Comparison of ENCODE assay signal across 28 cellular contexts in genomic region chr21:45423968-45424853, GRCh38. TPM values are rescaled to one million over a fixed set of nuclear protein-coding genes. Genes with fewer than 3 reads are reported as not detected.
DNase-seq lines count a peak whose midpoint lies in the region; ATAC-seq, FAIRE-seq and TF ChIP-seq lines count a peak whose summit lies in the region.
"Had no signal": no experiment of that assay in that cellular context is flagged by ENCODE, and none has a peak within 500 bp of the region (broad histone marks: within the 10 kb centered on the region; RNA-seq: fewer than 3 reads in every experiment).

No MANE protein-coding gene starts in this region.

- H2BK12ac ChIP-seq in H9 (ENCODE audit: insufficient read length, low read depth, low read length) (no peak overlapping the region), neuronal stem cell (ENCODE audit: low read length) (no peak overlapping the region)

- H4K5ac ChIP-seq in H9 (ENCODE audit: insufficient read length, low read depth, low read length), result no peak overlapping the region

- H4K8ac ChIP-seq in H9 (replicated peaks; ENCODE audit: insufficient read length, low read depth, low read length), result no peak overlapping the region
- H4K8ac ChIP-seq in neuronal stem cell (ENCODE audit: low read depth, low read length), result no peak overlapping the region

- H2AK5ac ChIP-seq in H9 (ENCODE audit: insufficient read length, low read length) (no peak overlapping the region), neuronal stem cell (ENCODE audit: low read depth, low read length) (peak overlapping the region; percentile 42)

- no peak overlapping the region for H3K4me3 Mint-ChIP-seq in H9
- H3K4me3 Mint-ChIP-seq: activated naive CD8-positive, alpha-beta T cell; activated T-cell treated with anti-CD3 and anti-CD28 coated beads, Interleukin-2, amount 50 U/mL, for 24 hours; CD4-positive, alpha-beta T cell; effector memory CD8-positive, alpha-beta T cell; nephron progenitor cell had no signal

- no peak overlapping the region for H2AFZ ChIP-seq in H9 (ENCODE audit: low read length)
- H2AFZ ChIP-seq in neuronal stem cell (ENCODE audit: low read length), result no peak overlapping the region
- no peak overlapping the region for H2AFZ ChIP-seq in OCI-LY7 (ENCODE audit: low read length)

- no peak overlapping the region for H3T11ph ChIP-seq in H9 (ENCODE audit: low read length)

- peaks cover 0 to 20% (median 13%) of the 10 kb centered on the region in 3 experiments; a peak in 5 of 7 replicates for H3K36me3 Mint-ChIP-seq in H9 (ENCODE audit: insufficient read depth in 1 of 3, low read depth in 3 of 3)
- H3K36me3 Mint-ChIP-seq: activated naive CD8-positive, alpha-beta T cell had no signal

- H3K18ac ChIP-seq in H9 (ENCODE audit: insufficient read length, low read depth, low read length) (no peak overlapping the region), neuronal stem cell (ENCODE audit: low read length) (peak overlapping the region; percentile 83)

- intact Hi-C loops in left ventricle myocardium superior (cut with micrococcal nuclease) (no loop called here), OCI-LY7 (cut with micrococcal nuclease; ENCODE audit: unreplicated experiment) (no loop called here)

- no peak overlapping the region for H3K4ac ChIP-seq in H9 (ENCODE audit: low read depth, low read length)
- H3K4ac ChIP-seq in neuronal stem cell (ENCODE audit: low read length), result no peak overlapping the region

- ATAC-seq in left ventricle myocardium superior (no peak), HG02610 (IDR thresholded peaks at IDR 0.05; ENCODE audit: unreplicated experiment) (no peak)
- ATAC-seq: effector memory CD8-positive, alpha-beta T cell had no signal

- no peaks in the 10 kb centered on the region for H3K23me2 ChIP-seq in H9 (ENCODE audit: insufficient read length, low read depth, low read length, poor library complexity, severe bottlenecking)

- no peak for FAIRE-seq in HTR-8/SVneo (lab: Jason Lieb, UNC)

- H3K9me3 Mint-ChIP-seq in H9, result no peaks in the 10 kb centered on the region
- H3K9me3 Mint-ChIP-seq: activated T-cell treated with anti-CD3 and anti-CD28 coated beads, Interleukin-2, amount 50 U/mL, for 24 hours; CD4-positive, alpha-beta T cell; effector memory CD8-positive, alpha-beta T cell; nephron progenitor cell had no signal

- H3K27me3 ChIP-seq in H9 (ENCODE audit: insufficient read depth, low read length) (no peaks in the 10 kb centered on the region), SJCRH30 (no peaks in the 10 kb centered on the region), neuronal stem cell (ENCODE audit: control insufficient read depth in 3 of 3, insufficient read depth in 3 of 3, low read depth in 1 of 3, low read length in 3 of 3) (peaks cover 0 to 14% (median 0%) of the 10 kb centered on the region in 3 experiments)
- H3K27me3 ChIP-seq: colonic mucosa, ovary, transverse colon had no signal

- H3K9ac ChIP-seq in H9 (ENCODE audit: extremely low read depth, insufficient read length, low read length) (no peak overlapping the region), neuronal stem cell (ENCODE audit: low read depth, low read length, poor library complexity) (peak overlapping the region; percentile 12)

- H3K56ac ChIP-seq in H9 (ENCODE audit: insufficient read length, low read depth, low read length), result no peak overlapping the region

- no TSS peak for BruUV-seq in OCI-LY7 (replicated peaks; lab: Mats Ljungman, UMichigan)

- H2BK20ac ChIP-seq in H9 (ENCODE audit: low read depth, low read length, poor library complexity, severe bottlenecking), result no peak overlapping the region

- H2BK5ac ChIP-seq in H9 (ENCODE audit: insufficient read length, low read length) (no peak overlapping the region), neuronal stem cell (ENCODE audit: low read length) (no peak overlapping the region)

- no peaks in the 10 kb centered on the region for H3K27me3 Mint-ChIP-seq in H9 (ENCODE audit: low read depth)
- H3K27me3 Mint-ChIP-seq: activated naive CD8-positive, alpha-beta T cell; activated T-cell treated with anti-CD3 and anti-CD28 coated beads, Interleukin-2, amount 50 U/mL, for 24 hours had no signal

- peaks cover 58% of the 10 kb centered on the region; the same call in 1 of the 2 replicates for H3K79me2 ChIP-seq in H9 (ENCODE audit: insufficient read depth, low read length)
- H3K79me2 ChIP-seq in OCI-LY7 (ENCODE audit: insufficient read depth, low read depth, low read length), result no peaks in the 10 kb centered on the region

- POLR2A ChIA-PET in OCI-LY7 (lab: Charles Lee), result no interaction called here

- H3K4me1 ChIP-seq in H9 (ENCODE audit: insufficient read depth, low read length) (peaks cover 3% of the 10 kb centered on the region; the same call in 1 of the 2 replicates), SJCRH30 (peaks cover 32% of the 10 kb centered on the region), neuronal stem cell (ENCODE audit: control insufficient read depth in 2 of 2, insufficient read depth in 1 of 2, low read depth in 1 of 2, low read length in 2 of 2) (peaks cover 9 to 25% of the 10 kb centered on the region in 2 donors), OCI-LY7 (ENCODE audit: insufficient read depth, low read length, poor library complexity, severe bottlenecking) (no peaks in the 10 kb centered on the region)
- H3K4me1 ChIP-seq: colonic mucosa had no signal

- H3K4me2 ChIP-seq in H9 (ENCODE audit: insufficient read depth, insufficient read length, low read length) (no peak overlapping the region), neuronal stem cell (ENCODE audit: insufficient read depth, low read length, poor library complexity, severe bottlenecking) (no peak overlapping the region), OCI-LY7 (ENCODE audit: low read length) (no peak overlapping the region)

- H3K23ac ChIP-seq in H9 (ENCODE audit: insufficient read length, low read depth, low read length) (no peak overlapping the region), neuronal stem cell (ENCODE audit: low read depth, low read length, poor library complexity) (no peak overlapping the region)

- H3K36me3 ChIP-seq in SJCRH30 (no peaks in the 10 kb centered on the region), neuronal stem cell (replicated peaks in 1 of 2; ENCODE audit: control insufficient read depth in 2 of 2, insufficient read depth in 2 of 2, low read length in 2 of 2) (peaks cover 0 to 4% of the 10 kb centered on the region in 2 donors), OCI-LY7 (ENCODE audit: insufficient read depth, low read length) (no peaks in the 10 kb centered on the region)
- H3K36me3 ChIP-seq: colonic mucosa, ovary, transverse colon had no signal

- no peaks in the 10 kb centered on the region for H3K9me2 ChIP-seq in OCI-LY7 (ENCODE audit: insufficient read depth, low read length)

- H3K4me1 Mint-ChIP-seq in H9, result peaks cover 24 to 33% of the 10 kb centered on the region in 2 experiments

- H3K9me3 ChIP-seq in H9 (ENCODE audit: control insufficient read depth, low read depth, low read length) (no peaks in the 10 kb centered on the region), SJCRH30 (replicated peaks) (no peaks in the 10 kb centered on the region), neuronal stem cell (replicated peaks in 1 of 2; ENCODE audit: control insufficient read depth in 2 of 2, insufficient read depth in 1 of 2, low read depth in 1 of 2, low read length in 2 of 2) (peaks cover 0 to 2% of the 10 kb centered on the region in 2 donors), OCI-LY7 (ENCODE audit: low read length) (no peaks in the 10 kb centered on the region)
- H3K9me3 ChIP-seq: colonic mucosa, ovary, transverse colon had no signal

- no peak overlapping the region for H3K27ac ChIP-seq in H9 (ENCODE audit: insufficient read length, low read depth, low read length)
- peak overlapping the region; percentile 82 for H3K27ac ChIP-seq in SJCRH30
- H3K27ac ChIP-seq in neuronal stem cell (replicated peaks; ENCODE audit: low read length), result no peak overlapping the region
- H3K27ac ChIP-seq in OCI-LY7 (ENCODE audit: low read depth, low read length, poor library complexity, severe bottlenecking), result no peak overlapping the region
- H3K27ac ChIP-seq: colonic mucosa, ovary, transverse colon had no signal

- peak overlapping the region; percentile 45; the same call in 1 of the 2 replicates for H3K14ac ChIP-seq in H9 (ENCODE audit: insufficient read depth, low read length)
- H3K14ac ChIP-seq in neuronal stem cell (ENCODE audit: low read length), result no peak overlapping the region

- H3K79me1 ChIP-seq in H9 (ENCODE audit: insufficient read depth, low read depth, low read length, poor library complexity, severe bottlenecking) (peaks cover 5% of the 10 kb centered on the region), neuronal stem cell (ENCODE audit: low read depth, low read length) (peaks cover 34% of the 10 kb centered on the region)

- H4K20me1 ChIP-seq in H9 (ENCODE audit: control insufficient read depth, insufficient read depth, insufficient read length), result no peaks in the 10 kb centered on the region
- H4K20me1 ChIP-seq in OCI-LY7 (ENCODE audit: insufficient read depth, low read length), result no peaks in the 10 kb centered on the region

- H2BK15ac ChIP-seq in H9 (ENCODE audit: low read depth, low read length) (no peak overlapping the region), neuronal stem cell (ENCODE audit: low read length) (no peak overlapping the region)

- no peak overlapping the region for H2BK120ac ChIP-seq in H9 (ENCODE audit: low read depth, low read length, poor library complexity, severe bottlenecking)
- H2BK120ac ChIP-seq in neuronal stem cell (ENCODE audit: low read depth, low read length), result no peak overlapping the region

- TF ChIP-seq CTCF in H9 (conservative IDR thresholded peaks at IDR 0.05) (no peak), OCI-LY7 (conservative IDR thresholded peaks at IDR 0.05; ENCODE audit: low read length) (no peak)

- WGBS in H9 (ENCODE audit: extremely low coverage, insufficient read length, low lambda C conversion rate), result no CpG with 5 or more reads among the region's 32 CpGs
- no CpG with 5 or more reads among the region's 32 CpGs for WGBS in neuronal stem cell (ENCODE audit: extremely low coverage in 2 of 2, insufficient read length in 2 of 2, insufficient replicate concordance in 1 of 2), 2 donors

- H3K27ac Mint-ChIP-seq in H9, result no peak overlapping the region; a peak in 1 of 7 replicates
- H3K27ac Mint-ChIP-seq: activated naive CD8-positive, alpha-beta T cell; activated T-cell treated with anti-CD3 and anti-CD28 coated beads, Interleukin-2, amount 50 U/mL, for 24 hours; CD4-positive, alpha-beta T cell; effector memory CD8-positive, alpha-beta T cell; nephron progenitor cell had no signal

- H3K4me3 ChIP-seq in SJCRH30 (no peak overlapping the region), neuronal stem cell (ENCODE audit: low read length in 2 of 2) (no peak overlapping the region), OCI-LY7 (ENCODE audit: low read depth, low read length, poor library complexity, severe bottlenecking) (no peak overlapping the region)
- H3K4me3 ChIP-seq: colonic mucosa, lung, ovary, transverse colon had no signal

- H4K91ac ChIP-seq in H9 (ENCODE audit: insufficient read length, low read depth, low read length) (no peak overlapping the region), neuronal stem cell (ENCODE audit: low read depth, low read length, poor library complexity) (no peak overlapping the region)

- CTCF ChIA-PET in OCI-LY7 (lab: Charles Lee; ENCODE audit: unreplicated experiment), result no interaction called here

- DNase-seq in H9 (no peak), SJCRH30 (no peak), left ventricle myocardium superior (peak; percentile 31), neuronal stem cell (ENCODE audit: low spot score) (no peak), HTR-8/SVneo (ENCODE audit: insufficient read length, low spot score) (no peak), activated T-cell treated with anti-CD3 and anti-CD28 coated beads for 4 hours (no peak), OCI-LY7 (ENCODE audit: low spot score) (no peak)
- DNase-seq: activated CD4-positive, alpha-beta T cell treated with anti-CD3 and anti-CD28 coated beads, Interleukin-2, amount 50 U/mL, for 1 hour; activated CD4-positive, CD25-positive, alpha-beta regulatory T cell; activated effector memory CD4-positive, alpha-beta T cell treated with anti-CD3 and anti-CD28 coated beads, Interleukin-2, amount 50 U/mL, for 16 hours; activated T-cell treated with anti-CD3 and anti-CD28 coated beads, Interleukin-2, amount 50 U/mL, for 24 hours; anterior cingulate cortex; CD4-positive, alpha-beta T cell; colonic mucosa; effector memory CD8-positive, alpha-beta T cell; glutamatergic neuron; islet precursor cell; MM.1S; NCI-H2081; NCI-H345; NCI-H774; nephron progenitor cell; T-helper 1 cell; transverse colon had no signal

RNA-seq across cellular contexts. Expression of gene COL18A1, which starts 19.2 kb away (rescaled TPM):
- total RNA-seq in H9 (2021) (232 and 234 TPM in 2 replicates), left ventricle myocardium superior (52.4 TPM), OCI-LY7 (2022) (0.18 and 0.23 TPM in 2 replicates)
- 18.5 and 19.5 TPM in 2 replicates for total RNA-seq in SJCRH30 (2014; rRNA removed; shearing (Covaris generic))
- 42.5 TPM for polyA plus RNA-seq in neuronal stem cell (2013, experiment 1 of 2)
- 42.1 TPM for polyA plus RNA-seq in neuronal stem cell (2013, experiment 2 of 2)
- 4.9 and 7.4 TPM in 2 replicates for total RNA-seq in OCI-LY7 (2014; rRNA removed; shearing (Covaris generic))
